In genomic region chr7:65073160-65073559, GRCh38 we compare ENCODE assay signal across 7 cellular contexts.
DNase-seq lines count a peak whose midpoint lies in the region; ATAC-seq, FAIRE-seq and TF ChIP-seq lines count a peak whose summit lies in the region.
"Not testable (repeated sequence)": the region's sequence is repeated elsewhere in the genome, so short reads cannot be mapped to it uniquely, and the experiment has no call there.

No MANE protein-coding gene starts in this region.

- not testable (repeated sequence) for TF ChIP-seq CTCF in brain microvascular endothelial cell (IDR thresholded peaks at IDR 0.05; ENCODE audit: low read depth, low read length, missing control alignments); fibroblast of the aortic adventitia (IDR thresholded peaks at IDR 0.05; ENCODE audit: insufficient read depth, low read length); right lobe of liver (IDR thresholded peaks at IDR 0.05)

- H3K4me1 ChIP-seq in right lobe of liver: not testable (repeated sequence)

- H3K9me3 ChIP-seq in right lobe of liver: not testable (repeated sequence)

- not testable (repeated sequence) for H3K27me3 ChIP-seq in brain microvascular endothelial cell (replicated peaks); right lobe of liver

- TF ChIP-seq POLR2A in right lobe of liver (IDR thresholded peaks at IDR 0.05): not testable (repeated sequence)

- in situ Hi-C loops in brain microvascular endothelial cell (cut with HindIII; ENCODE audit: low pct_ligation_motif_present, low sequenced_read_pairs): not testable (repeated sequence)

- DNase-seq in EH (ENCODE audit: low read depth): peak; percentile 1
- DNase-seq in LHCN-M2 (ENCODE audit: low read depth): peak; percentile 18
- not testable (repeated sequence) for DNase-seq in RCC 7860 (ENCODE audit: low spot score); activated T-cell treated with anti-CD3 and anti-CD28 coated beads, Interleukin-2, amount 50 U/mL, for 24 hours; right lobe of liver
- peak; percentile 6 for DNase-seq in brain microvascular endothelial cell
- peak; percentile 28 for DNase-seq in fibroblast of the aortic adventitia (ENCODE audit: low read depth)

- H3K4me3 Mint-ChIP-seq in activated T-cell treated with anti-CD3 and anti-CD28 coated beads, Interleukin-2, amount 50 U/mL, for 24 hours: not testable (repeated sequence)

- WGBS in right lobe of liver (ENCODE audit: insufficient coverage, low coverage, low lambda C conversion rate, missing lambda C conversion rate): 33% methylated on average over 3 of the region's 3 CpGs

- peaks cover 56% of the 10 kb centered on the region for H3K36me3 Mint-ChIP-seq in activated T-cell treated with anti-CD3 and anti-CD28 coated beads, Interleukin-2, amount 50 U/mL, for 24 hours (ENCODE audit: low read depth)

- intact Hi-C loops in right lobe of liver (cut with DNase I): not testable (repeated sequence)

- ATAC-seq in right lobe of liver: peak in 3 of 4 donors; percentile 14 to 78 (median 55)

- peak; percentile 63 for FAIRE-seq in RCC 7860 (lab: Jason Lieb, UNC)

- peak overlapping the region; percentile 18 for H3K27ac Mint-ChIP-seq in activated T-cell treated with anti-CD3 and anti-CD28 coated beads, Interleukin-2, amount 50 U/mL, for 24 hours

- H3K36me3 ChIP-seq in brain microvascular endothelial cell (replicated peaks); right lobe of liver: not testable (repeated sequence)

- not testable (repeated sequence) for H3K27ac ChIP-seq in brain microvascular endothelial cell, right lobe of liver

- not testable (repeated sequence) for H3K27me3 Mint-ChIP-seq in activated T-cell treated with anti-CD3 and anti-CD28 coated beads, Interleukin-2, amount 50 U/mL, for 24 hours

- H3K4me3 ChIP-seq in brain microvascular endothelial cell (ENCODE audit: low read depth, low read length); fibroblast of the aortic adventitia (ENCODE audit: low read depth, low read length); right lobe of liver: not testable (repeated sequence)

- not testable (repeated sequence) for H3K4me1 Mint-ChIP-seq in activated T-cell treated with anti-CD3 and anti-CD28 coated beads, Interleukin-2, amount 50 U/mL, for 24 hours (ENCODE audit: low read depth)

- not testable (repeated sequence) for H3K9me3 Mint-ChIP-seq in activated T-cell treated with anti-CD3 and anti-CD28 coated beads, Interleukin-2, amount 50 U/mL, for 24 hours
